18 cellular contexts compared by ENCODE assay signal in genomic region chr1:40917995-40918711, GRCh38.
"Had no signal": no experiment of that assay in that cellular context is flagged by ENCODE, and none has a peak within 500 bp of the region (broad histone marks: within the 10 kb centered on the region; RNA-seq: fewer than 3 reads in every experiment).

No MANE protein-coding gene starts in this region.

- H3K4me3 ChIP-seq: coronary artery, gastroesophageal sphincter, upper lobe of left lung had no signal

- H3K27me3 ChIP-seq: brain microvascular endothelial cell, gastroesophageal sphincter, upper lobe of left lung had no signal

- H3K36me3 ChIP-seq: brain microvascular endothelial cell, gastroesophageal sphincter, upper lobe of left lung had no signal

- H3K9me3 ChIP-seq: gastroesophageal sphincter, upper lobe of left lung had no signal

- DNase-seq: activated B cell treated with CpG ODN at 0.5 μM for 24 hours; activated CD4-positive, alpha-beta T cell treated with anti-CD3 and anti-CD28 coated beads for 4 hours; activated CD4-positive, alpha-beta T cell treated with anti-CD3 and anti-CD28 coated beads, Interleukin-2, amount 50 U/mL, for 48 hours; activated gamma-delta T cell treated with Interleukin-2 at 50 U/mL for 16 hours; activated T-cell treated with anti-CD3 and anti-CD28 coated beads, Interleukin-2, amount 50 U/mL, for 72 hours; aorta; brain microvascular endothelial cell; endodermal cell; hypothalamus; left cardiac atrium; stimulated activated CD4-positive, alpha-beta T cell treated with anti-CD3 and anti-CD28 coated beads, Interleukin-2, amount 100 ng/mL, for 48 hours; stimulated activated naive CD4-positive, alpha-beta T cell; SW 1271; T-helper 17 cell; upper lobe of left lung had no signal

- ATAC-seq: activated T-cell treated with anti-CD3 and anti-CD28 coated beads, Interleukin-2, amount 50 U/mL, for 72 hours; gastroesophageal sphincter; left cardiac atrium; T-helper 17 cell had no signal

- H3K27ac ChIP-seq: brain microvascular endothelial cell, coronary artery, epithelial cell of prostate, gastroesophageal sphincter, upper lobe of left lung had no signal

- H3K4me1 ChIP-seq: gastroesophageal sphincter, upper lobe of left lung had no signal
